13 cellular contexts compared by ENCODE assay signal in the genomic region with DNA sequence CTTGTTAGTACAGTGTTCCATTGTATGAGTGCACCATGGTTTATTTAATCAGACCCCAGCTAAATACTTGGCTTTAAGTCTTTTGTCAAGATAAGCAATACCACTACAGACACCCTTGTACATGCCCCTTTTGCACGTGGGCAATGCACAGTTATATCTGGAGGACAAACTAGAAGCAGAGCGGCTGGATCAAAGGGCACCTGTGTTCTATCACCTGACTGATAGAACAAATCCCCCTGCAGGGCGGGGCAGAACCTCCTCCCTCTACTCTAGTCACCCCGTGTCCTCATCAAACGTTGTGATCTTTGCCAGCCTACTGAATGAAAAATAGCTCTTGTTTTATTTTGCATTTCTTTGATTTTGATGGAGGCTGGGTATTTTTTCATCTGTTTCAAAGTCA.
DNase-seq lines count a peak whose midpoint lies in the region; ATAC-seq and FAIRE-seq lines count a peak whose summit lies in the region.
"Had no signal": no experiment of that assay in that cellular context is flagged by ENCODE, and none has a peak within 500 bp of the region (broad histone marks: within the 10 kb centered on the region; RNA-seq: fewer than 3 reads in every experiment).

No MANE protein-coding gene starts in this region.

- intact Hi-C loops in left ventricle myocardium superior (cut with micrococcal nuclease) (no loop called here), Right ventricle myocardium inferior (cut with DNase I) (no loop called here)

- DNase-seq in left ventricle myocardium superior: no peak
- no peak for DNase-seq in Right ventricle myocardium inferior (ENCODE audit: missing footprints)
- DNase-seq in NCI-H2171 (lab: John Stamatoyannopoulos, UW): peak; percentile 84
- DNase-seq in activated CD4-positive, alpha-beta T cell treated with anti-CD3 and anti-CD28 coated beads, Interleukin-2, amount 50 U/mL, for 4 hours: peak; percentile 12 to 16
- peak; percentile 25 for DNase-seq in stimulated activated naive CD8-positive, alpha-beta T cell treated with anti-CD3 and anti-CD28 coated beads, Interleukin-15, Interleukin-2, amounts not matched to agents 100 U/mL and 50 U/mL, for 24 hours
- DNase-seq in GM19239 (ENCODE audit: insufficient read length, low spot score): no peak
- DNase-seq in COLO829 (ENCODE audit: low spot score): no peak
- no peak for DNase-seq in glomerular visceral epithelial cell (ENCODE audit: extremely low spot score)
- DNase-seq: DND-41; kidney glomerular epithelial cell; MG63; stimulated activated CD8-positive, alpha-beta memory T cell treated with anti-CD3 and anti-CD28 coated beads, Interleukin-4, amount 100 ng/mL, for 48 hours had no signal

- FAIRE-seq in GM19239 (lab: Jason Lieb, UNC): no peak

- ATAC-seq in left ventricle myocardium superior: peak; percentile 51
- no peak for ATAC-seq in Right ventricle myocardium inferior
- ATAC-seq in stimulated activated naive CD8-positive, alpha-beta T cell treated with anti-CD3 and anti-CD28 coated beads, Interleukin-15, Interleukin-2, amounts not matched to agents 100 U/mL and 50 U/mL, for 24 hours: peak; percentile 58
- ATAC-seq: Panc1 had no signal

Comparison
In these comparisons a context has a peak if more than half of its experiments do, and no peak if none do; other contexts are left out.
1. DNase-seq: peak in NCI-H2171 (single experiment), activated CD4-positive, alpha-beta T cell treated with anti-CD3 and anti-CD28 coated beads, Interleukin-2, amount 50 U/mL, for 4 hours (2 of 2) and stimulated activated naive CD8-positive, alpha-beta T cell treated with anti-CD3 and anti-CD28 coated beads, Interleukin-15, Interleukin-2, amounts not matched to agents 100 U/mL and 50 U/mL, for 24 hours (single experiment); none in left ventricle myocardium superior (single experiment), Right ventricle myocardium inferior (single experiment), GM19239 (single experiment), COLO829 (single experiment) and glomerular visceral epithelial cell (single experiment).